16 cellular contexts compared by ENCODE assay signal in genomic region chr5:14705556-14705955, GRCh38. TPM values are rescaled to one million over a fixed set of nuclear protein-coding genes. Genes with fewer than 3 reads are reported as not detected.
DNase-seq lines count a peak whose midpoint lies in the region; ATAC-seq and TF ChIP-seq lines count a peak whose summit lies in the region.
"Had no signal": no experiment of that assay in that cellular context is flagged by ENCODE, and none has a peak within 500 bp of the region (broad histone marks: within the 10 kb centered on the region; RNA-seq: fewer than 3 reads in every experiment).

No MANE protein-coding gene starts in this region.

- H3K27ac ChIP-seq in tibial artery (peak overlapping the region; percentile 45 to 65), breast epithelium (peak overlapping the region in 1 of 2 donors; percentile 62)

- peaks cover 85% of the 10 kb centered on the region for H3K4me1 Mint-ChIP-seq in activated naive CD4-positive, alpha-beta T cell treated with anti-CD3 and anti-CD28 coated beads for 36 hours (ENCODE audit: low read depth)
- H3K4me1 Mint-ChIP-seq in activated B cell treated with CpG ODN at 0.5 μM for 24 hours: peaks cover 26% of the 10 kb centered on the region
- H3K4me1 Mint-ChIP-seq: endodermal cell had no signal

- H3K27me3 ChIP-seq in tibial artery (no peaks in the 10 kb centered on the region), breast epithelium (no peaks in the 10 kb centered on the region)

- ATAC-seq in activated B cell treated with CpG ODN at 0.5 μM for 24 hours (ENCODE audit: low read depth) (no peak), left lobe of liver (peak; percentile 82), GM18520 (IDR thresholded peaks at IDR 0.05; ENCODE audit: unreplicated experiment) (no peak)

- POLR2A ChIA-PET in activated B cell treated with CpG ODN at 0.5 μM for 24 hours (lab: Charles Lee): no interaction called here

- H3K27ac Mint-ChIP-seq in activated naive CD4-positive, alpha-beta T cell treated with anti-CD3 and anti-CD28 coated beads for 36 hours: peak overlapping the region; percentile 94
- peak overlapping the region; percentile 8 for H3K27ac Mint-ChIP-seq in activated B cell treated with CpG ODN at 0.5 μM for 24 hours
- H3K27ac Mint-ChIP-seq: endodermal cell had no signal

- H3K4me1 ChIP-seq in tibial artery (peaks cover 6 to 41% (median 16%) of the 10 kb centered on the region in 4 donors), breast epithelium (no peaks in the 10 kb centered on the region)

- H3K4me3 Mint-ChIP-seq in activated naive CD4-positive, alpha-beta T cell treated with anti-CD3 and anti-CD28 coated beads for 36 hours: no peak overlapping the region
- H3K4me3 Mint-ChIP-seq in activated B cell treated with CpG ODN at 0.5 μM for 24 hours: no peak overlapping the region
- H3K4me3 Mint-ChIP-seq: endodermal cell had no signal

- H3K36me3 Mint-ChIP-seq in activated naive CD4-positive, alpha-beta T cell treated with anti-CD3 and anti-CD28 coated beads for 36 hours (ENCODE audit: low read depth): peaks cover 71% of the 10 kb centered on the region
- peaks cover 80% of the 10 kb centered on the region for H3K36me3 Mint-ChIP-seq in activated B cell treated with CpG ODN at 0.5 μM for 24 hours (ENCODE audit: low read depth)

- intact Hi-C loops in activated naive CD4-positive, alpha-beta T cell treated with anti-CD3 and anti-CD28 coated beads for 36 hours (cut with micrococcal nuclease): no loop called here
- intact Hi-C loops in activated B cell treated with CpG ODN at 0.5 μM for 24 hours (cut with micrococcal nuclease): no loop called here
- intact Hi-C loops in tibial artery (cut with DNase I; ENCODE audit: low total_unique reads): no loop called here
- intact Hi-C loops in breast epithelium (cut with DNase I; ENCODE audit: low total_unique reads): no loop called here

- H3K36me3 ChIP-seq in tibial artery (peaks cover 18 to 44% (median 38%) of the 10 kb centered on the region in 3 donors), breast epithelium (no peaks in the 10 kb centered on the region)

- CTCF ChIA-PET in activated naive CD4-positive, alpha-beta T cell treated with anti-CD3 and anti-CD28 coated beads for 36 hours (lab: Charles Lee): interaction anchor here (1.1 to 1.6 kb wide), 2 partner anchors 20 to 38 kb away, joined by 3 read pairs; no protein-coding TSS in a partner anchor
- CTCF ChIA-PET in activated B cell treated with CpG ODN at 0.5 μM for 24 hours (lab: Charles Lee): no interaction called here

- no peaks in the 10 kb centered on the region for H3K27me3 Mint-ChIP-seq in activated naive CD4-positive, alpha-beta T cell treated with anti-CD3 and anti-CD28 coated beads for 36 hours (ENCODE audit: low read depth)
- H3K27me3 Mint-ChIP-seq in activated B cell treated with CpG ODN at 0.5 μM for 24 hours: no peaks in the 10 kb centered on the region

- H3K4me3 ChIP-seq in tibial artery: no peak overlapping the region
- H3K4me3 ChIP-seq in breast epithelium: no peak overlapping the region

- no peaks in the 10 kb centered on the region for H3K9me3 ChIP-seq in tibial artery
- no peaks in the 10 kb centered on the region for H3K9me3 ChIP-seq in breast epithelium

- DNase-seq in activated naive CD4-positive, alpha-beta T cell treated with anti-CD3 and anti-CD28 coated beads for 36 hours: no peak
- no peak for DNase-seq in activated naive CD4-positive, alpha-beta T cell treated with anti-CD3 and anti-CD28 coated beads, Interleukin-2, amount 50 U/mL, for 16 hours
- no peak for DNase-seq in activated B cell treated with CpG ODN at 0.5 μM for 24 hours
- peak; percentile 79 for DNase-seq in left lobe of liver (ENCODE audit: low spot score)
- no peak for DNase-seq in tibial artery
- no peak for DNase-seq in glomerular visceral epithelial cell (ENCODE audit: extremely low spot score)
- DNase-seq in breast epithelium (ENCODE audit: low spot score in 2 of 2): no peak
- DNase-seq: activated CD4-positive, CD25-positive, alpha-beta regulatory T cell; DMS53; endodermal cell; NCI-H2029 treated with DMSO at 0.1 percent for 48 hours; NCI-H69; stimulated activated CD4-positive, alpha-beta T cell treated with anti-CD3 and anti-CD28 coated beads, Interleukin-1b, Interleukin-23, amount 100 ng/mL, for 48 hours; SW 1271; trophoblast cell had no signal

- TF ChIP-seq POLR2A in breast epithelium (IDR thresholded peaks at IDR 0.05): no peak

- H3K9me3 Mint-ChIP-seq in activated naive CD4-positive, alpha-beta T cell treated with anti-CD3 and anti-CD28 coated beads for 36 hours: no peaks in the 10 kb centered on the region
- no peaks in the 10 kb centered on the region for H3K9me3 Mint-ChIP-seq in activated B cell treated with CpG ODN at 0.5 μM for 24 hours
- H3K9me3 Mint-ChIP-seq: endodermal cell had no signal

- no peak for TF ChIP-seq CTCF in activated B cell treated with CpG ODN at 0.5 μM for 24 hours (IDR thresholded peaks at IDR 0.05)
- TF ChIP-seq CTCF in tibial artery (IDR thresholded peaks at IDR 0.05): no peak
- TF ChIP-seq CTCF in breast epithelium (IDR thresholded peaks at IDR 0.05): no peak

RNA-seq across cellular contexts. Expression of gene OTULIN, which starts 41.0 kb away (rescaled TPM):
- 10 to 100 TPM; 46.4 to 48.0 TPM for total RNA-seq in activated naive CD4-positive, alpha-beta T cell treated with anti-CD3 and anti-CD28 coated beads for 36 hours
- total RNA-seq in activated B cell treated with CpG ODN at 0.5 μM for 24 hours (94.0 and 96.5 TPM in 2 replicates), left lobe of liver (32.1 TPM), breast epithelium (10 to 100 TPM; 31.0 to 63.7 (median 47.2) TPM)
